28 cellular contexts compared by ENCODE assay signal in the genomic region with DNA sequence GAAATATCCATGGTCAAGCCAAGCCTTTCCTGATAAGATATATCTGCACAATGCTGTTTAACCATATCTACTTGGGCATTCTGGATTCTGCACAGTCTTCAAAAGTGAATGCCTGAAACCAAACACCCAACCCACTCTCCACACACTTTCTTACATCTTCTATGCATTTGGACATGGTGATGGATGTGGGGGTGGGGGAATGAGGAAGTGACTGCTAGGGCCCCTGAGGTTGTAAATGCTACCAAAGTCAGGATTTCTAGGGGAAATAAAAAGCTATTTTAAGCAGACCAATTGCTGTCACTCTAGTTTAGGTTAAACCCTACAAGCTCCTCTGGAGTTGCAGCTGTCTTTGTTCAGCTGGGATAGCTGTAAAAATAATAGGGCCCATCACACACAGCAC. TPM values are rescaled to one million over a fixed set of nuclear protein-coding genes. Genes with fewer than 3 reads are reported as not detected.
DNase-seq lines count a peak whose midpoint lies in the region; ATAC-seq and TF ChIP-seq lines count a peak whose summit lies in the region.
"Had no signal": no experiment of that assay in that cellular context is flagged by ENCODE, and none has a peak within 500 bp of the region (broad histone marks: within the 10 kb centered on the region; RNA-seq: fewer than 3 reads in every experiment).

No MANE protein-coding gene starts in this region.

- no peak overlapping the region for H3K27ac Mint-ChIP-seq in stimulated activated memory B cell treated with anti-CD40 and anti-IgM and Interleukin-4, amounts not matched to agents 10 μg/mL and 1 μg/mL and 100 μg/mL, for 72 hours
- H3K27ac Mint-ChIP-seq: activated naive CD8-positive, alpha-beta T cell treated with anti-CD3 and anti-CD28 coated beads for 36 hours; IgD-negative memory B cell; nephron had no signal

- H3K4me3 ChIP-seq in SJCRH30 (no peak overlapping the region), adrenal gland (no peak overlapping the region)
- H3K4me3 ChIP-seq: coronary artery, heart left ventricle, SJSA1, stomach, thyroid gland, vagina had no signal

- H3K9me3 ChIP-seq in SJCRH30 (replicated peaks) (0 out of 2 replicates have a peak, but pooled peaks cover 5% of the 10 kb centered on the region), adrenal gland (replicated peaks in 1 of 3) (no peaks in the 10 kb centered on the region)
- H3K9me3 ChIP-seq: SJSA1, stomach, thyroid gland, vagina had no signal

- no peak for ATAC-seq in GM18867 (IDR thresholded peaks at IDR 0.05; ENCODE audit: unreplicated experiment)
- no peak for ATAC-seq in stimulated activated memory B cell treated with anti-CD40 and anti-IgM and Interleukin-4, amounts not matched to agents 10 μg/mL and 1 μg/mL and 100 μg/mL, for 72 hours
- ATAC-seq: heart left ventricle had no signal

- intact Hi-C loops in adrenal gland (cut with DNase I) = no loop called here

- H3K4me3 Mint-ChIP-seq in stimulated activated memory B cell treated with anti-CD40 and anti-IgM and Interleukin-4, amounts not matched to agents 10 μg/mL and 1 μg/mL and 100 μg/mL, for 72 hours = no peak overlapping the region
- H3K4me3 Mint-ChIP-seq: activated naive CD8-positive, alpha-beta T cell treated with anti-CD3 and anti-CD28 coated beads for 36 hours; IgD-negative memory B cell; nephron had no signal

- H3K27me3 ChIP-seq in SJCRH30 (no peaks in the 10 kb centered on the region), adrenal gland (no peaks in the 10 kb centered on the region)
- H3K27me3 ChIP-seq: heart left ventricle, SJSA1, thyroid gland, vagina had no signal

- H3K9me3 Mint-ChIP-seq in stimulated activated memory B cell treated with anti-CD40 and anti-IgM and Interleukin-4, amounts not matched to agents 10 μg/mL and 1 μg/mL and 100 μg/mL, for 72 hours = peaks cover 5% of the 10 kb centered on the region
- H3K9me3 Mint-ChIP-seq: activated naive CD8-positive, alpha-beta T cell treated with anti-CD3 and anti-CD28 coated beads for 36 hours had no signal

- DNase-seq in SIG-M5 treated with dmso at 0.1 percent for 504 hours (lab: John Stamatoyannopoulos, UW; ENCODE audit: unreplicated experiment) (peak; percentile 53), SIG-M5 (lab: John Stamatoyannopoulos, UW) (no peak), NCI-H774 (lab: John Stamatoyannopoulos, UW) (peak; percentile 41), SJCRH30 (peak; percentile 44 to 67), SW 1271 (lab: John Stamatoyannopoulos, UW) (no peak), adrenal gland (no peak)
- DNase-seq: activated effector memory CD4-positive, alpha-beta T cell treated with anti-CD3 and anti-CD28 coated beads, Interleukin-2, amount 50 U/mL, for 16 hours; activated naive CD8-positive, alpha-beta T cell treated with anti-CD3 and anti-CD28 coated beads for 36 hours; COR-L47; DMS79; effector memory CD4-positive, alpha-beta T cell; heart left ventricle; kidney; NCI-H1105; NCI-H345; NCI-H82; small intestine; stomach; T-helper 2 cell; thyroid gland had no signal

- peaks cover 22% of the 10 kb centered on the region for H3K27me3 Mint-ChIP-seq in stimulated activated memory B cell treated with anti-CD40 and anti-IgM and Interleukin-4, amounts not matched to agents 10 μg/mL and 1 μg/mL and 100 μg/mL, for 72 hours

- H3K4me1 Mint-ChIP-seq in stimulated activated memory B cell treated with anti-CD40 and anti-IgM and Interleukin-4, amounts not matched to agents 10 μg/mL and 1 μg/mL and 100 μg/mL, for 72 hours = no peaks in the 10 kb centered on the region
- H3K4me1 Mint-ChIP-seq: IgD-negative memory B cell had no signal

- H3K36me3 ChIP-seq in SJCRH30 = no peaks in the 10 kb centered on the region
- H3K36me3 ChIP-seq in adrenal gland (replicated peaks in 1 of 2) = no peaks in the 10 kb centered on the region
- H3K36me3 ChIP-seq: heart left ventricle, SJSA1, stomach, thyroid gland, vagina had no signal

- H3K27ac ChIP-seq in SJCRH30 = peak overlapping the region; percentile 1; the same call in 1 of the 2 replicates
- no peak overlapping the region for H3K27ac ChIP-seq in adrenal gland
- H3K27ac ChIP-seq: coronary artery, heart left ventricle, SJSA1, stomach, thyroid gland, vagina had no signal

- TF ChIP-seq CTCF in adrenal gland (IDR thresholded peaks at IDR 0.05) = no peak

- H3K4me1 ChIP-seq in SJCRH30 (peaks cover 17% of the 10 kb centered on the region), adrenal gland (replicated peaks in 1 of 2) (no peaks in the 10 kb centered on the region)
- H3K4me1 ChIP-seq: heart left ventricle, SJSA1, stomach, thyroid gland, vagina had no signal

- no peak for TF ChIP-seq POLR2A in adrenal gland (IDR thresholded peaks at IDR 0.05)

- H3K36me3 Mint-ChIP-seq in stimulated activated memory B cell treated with anti-CD40 and anti-IgM and Interleukin-4, amounts not matched to agents 10 μg/mL and 1 μg/mL and 100 μg/mL, for 72 hours = no peaks in the 10 kb centered on the region
- H3K36me3 Mint-ChIP-seq: activated naive CD8-positive, alpha-beta T cell treated with anti-CD3 and anti-CD28 coated beads for 36 hours; IgD-negative memory B cell had no signal

RNA-seq across cellular contexts. Expression of a gene that starts 26.7 kb away (rescaled TPM):
- 7.8 and 8.9 TPM in 2 replicates for total RNA-seq in SJCRH30 (2014; rRNA removed; shearing (Covaris generic))
- 1 to 10 TPM in 5 of 8 donors, under 1 TPM in 3; 0.41 to 8.2 (median 1.3) TPM for total RNA-seq in adrenal gland
- polyA plus RNA-seq in adrenal gland = under 1 TPM; 0.16 to 0.30 (median 0.26) TPM
- total RNA-seq: fibroblast of villous mesenchyme had no signal

Comparison
In these comparisons a context has a peak if more than half of its experiments do, and no peak if none do; other contexts are left out.
1. DNase-seq: peak in SIG-M5 treated with dmso at 0.1 percent for 504 hours (single experiment), NCI-H774 (single experiment) and SJCRH30 (2 of 2); none in SIG-M5 (single experiment), SW 1271 (0 of 2) and adrenal gland (0 of 7).